In the genomic region with DNA sequence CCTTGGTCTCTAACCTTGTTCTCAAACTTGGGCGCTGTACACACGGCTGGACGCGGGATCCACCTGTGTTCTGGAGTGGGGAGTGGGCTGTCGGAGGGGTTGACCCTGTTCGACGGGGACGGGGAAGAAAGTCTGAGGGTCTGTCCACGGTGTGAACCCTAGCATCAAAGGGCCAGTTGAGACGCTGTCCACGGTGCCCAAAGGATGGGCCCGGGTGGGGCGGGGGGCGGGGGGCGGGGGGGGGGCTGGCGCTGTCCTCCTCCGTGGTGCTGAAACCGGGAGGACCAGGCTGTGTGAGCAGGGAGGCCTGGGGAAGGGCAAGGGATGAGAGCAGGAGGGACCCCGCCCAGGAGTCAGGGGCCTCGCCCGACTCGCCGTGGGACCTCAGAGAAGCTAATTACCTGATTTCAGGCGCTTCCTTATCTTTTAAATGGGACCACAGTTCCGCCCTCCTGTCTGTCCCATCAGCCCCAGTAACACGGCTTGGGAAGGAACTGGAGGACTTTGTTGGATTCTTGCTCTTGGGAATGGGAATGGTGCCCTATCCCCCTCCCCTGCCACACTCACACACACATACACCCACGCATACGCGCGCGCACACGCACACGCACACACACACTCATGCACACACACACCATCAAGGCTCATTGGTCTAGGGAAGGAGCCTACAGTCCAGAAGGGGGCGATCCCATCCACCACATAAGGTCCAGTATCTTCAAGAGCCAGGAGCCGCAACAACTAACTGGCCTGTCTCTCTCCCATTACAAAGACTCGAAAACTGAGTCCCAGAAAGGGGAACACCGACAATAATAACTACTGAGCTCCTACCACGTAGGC, we compare ENCODE assay signal across 8 cellular contexts. TPM values are rescaled to one million over a fixed set of nuclear protein-coding genes. Genes with fewer than 3 reads are reported as not detected.
DNase-seq lines count a peak whose midpoint lies in the region; ATAC-seq and TF ChIP-seq lines count a peak whose summit lies in the region.

No MANE protein-coding gene starts in this region.

- H3K27ac Mint-ChIP-seq in endothelial cell (ENCODE audit: unreplicated experiment), result peak overlapping the region; percentile 32

- no peaks in the 10 kb centered on the region for H3K79me2 ChIP-seq in DOHH2 (ENCODE audit: control insufficient read depth, low read length)
- peaks cover 28% of the 10 kb centered on the region for H3K79me2 ChIP-seq in PC-3 (ENCODE audit: low read length)

- peaks cover 5% of the 10 kb centered on the region for H3K36me3 Mint-ChIP-seq in endothelial cell (ENCODE audit: low read depth, unreplicated experiment)

- H3K4me3 Mint-ChIP-seq in endothelial cell (ENCODE audit: unreplicated experiment), result peak overlapping the region; percentile 81

- intact Hi-C loops in PC-3 (cut with micrococcal nuclease), result loop anchor here (1.0 to 5.0 kb wide), 5 partner anchors 55 to 315 kb away; a partner anchor contains a TSS

- H3K9ac ChIP-seq in PC-3 (ENCODE audit: low read length), result 0 out of 2 replicates have a peak overlapping the region, but pooled peaks have one; percentile 23

- H3K27me3 ChIP-seq in DOHH2 (ENCODE audit: control insufficient read depth, low read length), result peaks cover 6% of the 10 kb centered on the region; the same call in 1 of the 2 replicates
- H3K27me3 ChIP-seq in PC-3 (ENCODE audit: low read length), result no peaks in the 10 kb centered on the region

- H3K4me1 ChIP-seq in DOHH2 (ENCODE audit: control insufficient read depth, low read length), result no peaks in the 10 kb centered on the region
- peaks cover 6% of the 10 kb centered on the region for H3K4me1 ChIP-seq in PC-3 (ENCODE audit: insufficient read depth, low read length)
- peaks cover 5% of the 10 kb centered on the region for H3K4me1 ChIP-seq in mesodermal cell (ENCODE audit: control insufficient read depth, insufficient read depth, low read length, poor library complexity, severe bottlenecking)

- H4K20me1 ChIP-seq in DOHH2 (ENCODE audit: control insufficient read depth, insufficient read depth, low read depth, low read length), result no peaks in the 10 kb centered on the region; the same call in 1 of the 2 replicates
- H4K20me1 ChIP-seq in PC-3 (ENCODE audit: low read length), result no peaks in the 10 kb centered on the region

- no peaks in the 10 kb centered on the region for H3K9me3 Mint-ChIP-seq in endothelial cell (ENCODE audit: unreplicated experiment)

- BruUV-seq in PC-3 (replicated peaks; lab: Mats Ljungman, UMichigan), result no TSS peak

- TF ChIP-seq CTCF in DOHH2 (IDR thresholded peaks at IDR 0.05; ENCODE audit: low read depth, low read length, poor library complexity, severe bottlenecking), result peak; percentile 34
- TF ChIP-seq CTCF in PC-3 (conservative IDR thresholded peaks at IDR 0.05; ENCODE audit: low read depth, low read length), result peak; percentile 83
- no peak for TF ChIP-seq CTCF in endothelial cell (IDR thresholded peaks at IDR 0.05; ENCODE audit: unreplicated experiment)

- DNase-seq in HPDE6-E6E7 (ENCODE audit: extremely low spot score), result peak; percentile 66
- peak; percentile 74 for DNase-seq in PC-3
- peak; percentile 38 for DNase-seq in endothelial cell (ENCODE audit: low spot score)
- DNase-seq in stimulated activated CD4-positive, alpha-beta T cell treated with anti-CD3 and anti-CD28 coated beads, Interleukin-1b, Interleukin-23, amount 100 ng/mL, for 48 hours, result no peak

- H2AFZ ChIP-seq in PC-3 (ENCODE audit: low read length), result peak overlapping the region; percentile 86

- POLR2A ChIA-PET in PC-3 (lab: Charles Lee; ENCODE audit: unreplicated experiment), result no interaction called here

- peaks cover 17% of the 10 kb centered on the region for H3K27me3 Mint-ChIP-seq in endothelial cell (ENCODE audit: unreplicated experiment)

- H3K4me1 Mint-ChIP-seq in endothelial cell (ENCODE audit: unreplicated experiment), result peaks cover 9% of the 10 kb centered on the region

- H3K27ac ChIP-seq in DOHH2 (ENCODE audit: low read depth, low read length) (no peak overlapping the region), PC-3 (ENCODE audit: low read length) (no peak overlapping the region), mesodermal cell (ENCODE audit: low read depth, low read length, severe bottlenecking) (no peak overlapping the region)

- H3K9me3 ChIP-seq in DOHH2 (ENCODE audit: control insufficient read depth, insufficient read depth, low read length) (no peaks in the 10 kb centered on the region), PC-3 (ENCODE audit: low read length) (no peaks in the 10 kb centered on the region), mesodermal cell (ENCODE audit: control insufficient read depth, low read length) (no peaks in the 10 kb centered on the region)

- H3F3A ChIP-seq in DOHH2 (ENCODE audit: control insufficient read depth, insufficient read depth) (no peaks in the 10 kb centered on the region), PC-3 (ENCODE audit: low read length, unreplicated experiment) (no peaks in the 10 kb centered on the region)

- H3K9me2 ChIP-seq in DOHH2 (replicated peaks; ENCODE audit: control insufficient read depth, low read length) (no peaks in the 10 kb centered on the region), PC-3 (replicated peaks; ENCODE audit: low read length) (no peaks in the 10 kb centered on the region)

- H3K4me2 ChIP-seq in DOHH2 (ENCODE audit: low read length), result no peak overlapping the region
- peak overlapping the region; percentile 86 for H3K4me2 ChIP-seq in PC-3 (ENCODE audit: low read length)

- peak; percentile 70 for ATAC-seq in PC-3
- ATAC-seq in GM18517 (IDR thresholded peaks at IDR 0.05; ENCODE audit: unreplicated experiment), result no peak
- no peak for ATAC-seq in HG02973 (IDR thresholded peaks at IDR 0.05; ENCODE audit: unreplicated experiment)

- H3K4me3 ChIP-seq in DOHH2 (ENCODE audit: low read length) (no peak overlapping the region), PC-3 (ENCODE audit: low read length) (peak overlapping the region; percentile 69), mesodermal cell (ENCODE audit: extremely low read depth, insufficient read depth, low read length, poor library complexity, severe bottlenecking) (peak overlapping the region; percentile 32)

- WGBS in mesodermal cell (ENCODE audit: insufficient coverage in 2 of 2), 2 experiments, result 17 to 19% methylated on average over 21 to 27 of the region's 38 CpGs

- H3K36me3 ChIP-seq in DOHH2 (ENCODE audit: control insufficient read depth, low read length) (no peaks in the 10 kb centered on the region), PC-3 (ENCODE audit: low read depth, low read length) (no peaks in the 10 kb centered on the region), mesodermal cell (ENCODE audit: control insufficient read depth, insufficient read depth, low read length) (no peaks in the 10 kb centered on the region)

- CTCF ChIA-PET in PC-3 (lab: Charles Lee), result interaction anchor here (1.1 kb wide), 1 partner anchor 91 kb away, joined by 4 read pairs; no protein-coding TSS in a partner anchor

RNA-seq across cellular contexts. Expression of a gene that starts 1.0 kb away (rescaled TPM):
- total RNA-seq in PC-3 (2014; rRNA removed) (45.8 and 56.4 TPM in 2 replicates), endothelial cell (ENCODE audit: unreplicated experiment) (1.6 TPM)
- polyA plus RNA-seq in mesodermal cell (2013, experiment 1 of 2), result 4.3 TPM
- 2.7 TPM for polyA plus RNA-seq in mesodermal cell (2013, experiment 2 of 2)

Comparison
In these comparisons a context has a peak if more than half of its experiments do, and no peak if none do; other contexts are left out.
1. RNA of a gene that starts 1.0 kb away (total RNA-seq): 45.8 to 56.4 TPM in PC-3; 1.6 TPM in endothelial cell (single experiment); every median in the first group is over 10 times any median in the second.